In the genomic region with DNA sequence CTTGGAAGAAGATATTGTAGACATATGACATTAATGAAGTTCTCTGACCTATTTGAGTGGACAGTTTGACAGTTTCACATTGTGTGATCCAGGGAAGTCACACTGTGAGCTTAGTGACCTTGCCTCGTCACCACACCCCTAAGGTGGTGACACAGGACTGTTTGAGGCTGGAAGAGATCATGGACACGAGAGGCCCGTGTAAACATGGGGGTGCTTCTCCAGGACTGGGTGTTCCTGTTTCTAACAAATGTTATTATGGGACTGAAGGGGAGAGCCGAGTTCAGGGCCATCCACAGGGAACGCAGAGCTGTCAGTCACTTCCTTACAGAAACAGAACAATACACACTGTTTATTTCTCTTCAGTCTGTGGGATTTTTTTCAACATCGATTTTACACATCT, we compare ENCODE assay signal across 1 cellular context.
TF ChIP-seq lines count a peak whose summit lies in the region.

No MANE protein-coding gene starts in this region.

TF ChIP-seq in HepG2, 621 proteins besides CTCF, POLR2A, EP300 and RAD21 (continued from another document):
- TF ChIP-seq, protein P1, sequence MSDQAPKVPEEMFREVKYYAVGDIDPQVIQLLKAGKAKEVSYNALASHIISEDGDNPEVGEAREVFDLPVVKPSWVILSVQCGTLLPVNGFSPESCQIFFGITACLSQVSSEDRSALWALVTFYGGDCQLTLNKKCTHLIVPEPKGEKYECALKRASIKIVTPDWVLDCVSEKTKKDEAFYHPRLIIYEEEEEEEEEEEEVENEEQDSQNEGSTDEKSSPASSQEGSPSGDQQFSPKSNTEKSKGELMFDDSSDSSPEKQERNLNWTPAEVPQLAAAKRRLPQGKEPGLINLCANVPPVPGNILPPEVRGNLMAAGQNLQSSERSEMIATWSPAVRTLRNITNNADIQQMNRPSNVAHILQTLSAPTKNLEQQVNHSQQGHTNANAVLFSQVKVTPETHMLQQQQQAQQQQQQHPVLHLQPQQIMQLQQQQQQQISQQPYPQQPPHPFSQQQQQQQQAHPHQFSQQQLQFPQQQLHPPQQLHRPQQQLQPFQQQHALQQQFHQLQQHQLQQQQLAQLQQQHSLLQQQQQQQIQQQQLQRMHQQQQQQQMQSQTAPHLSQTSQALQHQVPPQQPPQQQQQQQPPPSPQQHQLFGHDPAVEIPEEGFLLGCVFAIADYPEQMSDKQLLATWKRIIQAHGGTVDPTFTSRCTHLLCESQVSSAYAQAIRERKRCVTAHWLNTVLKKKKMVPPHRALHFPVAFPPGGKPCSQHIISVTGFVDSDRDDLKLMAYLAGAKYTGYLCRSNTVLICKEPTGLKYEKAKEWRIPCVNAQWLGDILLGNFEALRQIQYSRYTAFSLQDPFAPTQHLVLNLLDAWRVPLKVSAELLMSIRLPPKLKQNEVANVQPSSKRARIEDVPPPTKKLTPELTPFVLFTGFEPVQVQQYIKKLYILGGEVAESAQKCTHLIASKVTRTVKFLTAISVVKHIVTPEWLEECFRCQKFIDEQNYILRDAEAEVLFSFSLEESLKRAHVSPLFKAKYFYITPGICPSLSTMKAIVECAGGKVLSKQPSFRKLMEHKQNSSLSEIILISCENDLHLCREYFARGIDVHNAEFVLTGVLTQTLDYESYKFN (CRISPR knock-in tag; conservative IDR thresholded peaks at IDR 0.05) = 0 out of 2 replicates have a peak, but pooled peaks have one; percentile 28
- TF ChIP-seq MTA3 (CRISPR knock-in tag; IDR thresholded peaks at IDR 0.05) (no peak), JDP2 (CRISPR knock-in tag; IDR thresholded peaks at IDR 0.05; ENCODE audit: borderline replicate concordance) (no peak)
